Comparison of ENCODE assay signal across 25 cellular contexts in the genomic region with DNA sequence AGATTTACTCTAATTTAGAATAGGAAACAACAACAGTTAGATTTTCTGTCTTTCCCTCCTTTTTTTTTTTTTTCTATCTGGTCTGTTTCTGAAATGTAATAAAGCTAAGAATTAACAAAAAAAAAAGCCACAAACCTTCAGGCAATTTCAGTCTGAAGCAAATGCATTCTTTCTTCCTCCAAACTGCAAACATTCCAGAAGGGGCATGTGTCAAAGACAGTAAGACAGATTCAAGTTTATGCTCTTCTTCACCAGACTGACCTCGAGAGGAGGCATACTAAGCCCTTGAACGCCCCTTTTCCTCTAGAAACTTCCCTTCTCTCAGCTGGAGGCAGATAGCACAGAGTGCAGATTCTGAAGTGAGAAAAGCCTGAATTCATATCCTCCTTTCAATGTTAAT.
"Had no signal": no experiment of that assay in that cellular context is flagged by ENCODE, and none has a peak within 500 bp of the region (broad histone marks: within the 10 kb centered on the region; RNA-seq: fewer than 3 reads in every experiment).

No MANE protein-coding gene starts in this region.

- H3K27ac ChIP-seq: brain microvascular endothelial cell, epithelial cell of prostate, esophagus squamous epithelium, WERI-Rb-1 had no signal

- H3K4me3 ChIP-seq: esophagus squamous epithelium had no signal

- H3K4me1 ChIP-seq: esophagus squamous epithelium had no signal

- H3K9me3 ChIP-seq: esophagus squamous epithelium had no signal

- H3K27me3 ChIP-seq: brain microvascular endothelial cell, esophagus squamous epithelium had no signal

- H3K36me3 ChIP-seq: brain microvascular endothelial cell, esophagus squamous epithelium, WERI-Rb-1 had no signal

- DNase-seq: activated B cell treated with CpG ODN at 0.5 μM for 24 hours; activated CD4-positive, alpha-beta T cell treated with anti-CD3 and anti-CD28 coated beads for 48 hours; activated CD4-positive, alpha-beta T cell treated with anti-CD3 and anti-CD28 coated beads, Interleukin-2, amount 50 U/mL, for 1 hour; activated CD4-positive, alpha-beta T cell treated with anti-CD3 and anti-CD28 coated beads, Interleukin-2, amount 50 U/mL, for 48 hours; activated CD8-positive, alpha-beta memory T cell treated with anti-CD3 and anti-CD28 coated beads for 24 hours; activated CD8-positive, alpha-beta T cell treated with anti-CD3 and anti-CD28 coated beads for 36 hours; activated effector memory CD4-positive, alpha-beta T cell treated with Interleukin-2 at 50 U/mL for 16 hours; activated gamma-delta T cell treated with Interleukin-2 at 50 U/mL for 16 hours; activated naive CD4-positive, alpha-beta T cell treated with anti-CD3 and anti-CD28 coated beads, Interleukin-2, amount 50 U/mL, for 16 hours; activated naive CD4-positive, alpha-beta T cell treated with Interleukin-2 at 50 U/mL for 16 hours; activated T-cell treated with anti-CD3 and anti-CD28 coated beads, Interleukin-2, amount 50 U/mL, for 4 hours; amniotic stem cell; anterior cingulate cortex; brain microvascular endothelial cell; cortex of kidney; dermis blood vessel endothelial cell; effector CD4-positive, alpha-beta T cell; effector memory CD8-positive, alpha-beta T cell; esophagus squamous epithelium; head of caudate nucleus; T-helper 1 cell; T-helper 17 cell; T1000; WERI-Rb-1 had no signal
